1 cellular context compared by ENCODE assay signal in the genomic region with DNA sequence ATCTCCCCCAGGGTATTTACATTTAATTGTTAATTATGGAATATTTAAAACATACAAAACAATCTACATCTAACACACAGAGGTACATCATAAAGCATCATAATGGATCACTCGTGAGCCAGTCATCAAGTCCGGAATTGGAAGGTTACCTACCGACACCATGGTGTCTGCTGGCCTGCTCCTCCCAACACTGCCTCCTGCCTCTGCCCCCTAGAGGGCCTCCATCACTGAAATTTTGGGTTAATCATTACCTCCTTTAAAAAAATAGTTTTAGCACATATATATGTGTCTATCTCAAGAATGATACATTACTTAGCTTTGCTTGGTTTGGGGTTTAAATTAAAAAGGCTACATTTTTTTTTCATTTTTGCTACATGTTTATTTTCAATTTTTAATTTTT.
TF ChIP-seq lines count a peak whose summit lies in the region.

No MANE protein-coding gene starts in this region.

TF ChIP-seq in HepG2, 621 proteins besides CTCF, POLR2A, EP300 and RAD21 (continued from another document):
- TF ChIP-seq, protein P1, sequence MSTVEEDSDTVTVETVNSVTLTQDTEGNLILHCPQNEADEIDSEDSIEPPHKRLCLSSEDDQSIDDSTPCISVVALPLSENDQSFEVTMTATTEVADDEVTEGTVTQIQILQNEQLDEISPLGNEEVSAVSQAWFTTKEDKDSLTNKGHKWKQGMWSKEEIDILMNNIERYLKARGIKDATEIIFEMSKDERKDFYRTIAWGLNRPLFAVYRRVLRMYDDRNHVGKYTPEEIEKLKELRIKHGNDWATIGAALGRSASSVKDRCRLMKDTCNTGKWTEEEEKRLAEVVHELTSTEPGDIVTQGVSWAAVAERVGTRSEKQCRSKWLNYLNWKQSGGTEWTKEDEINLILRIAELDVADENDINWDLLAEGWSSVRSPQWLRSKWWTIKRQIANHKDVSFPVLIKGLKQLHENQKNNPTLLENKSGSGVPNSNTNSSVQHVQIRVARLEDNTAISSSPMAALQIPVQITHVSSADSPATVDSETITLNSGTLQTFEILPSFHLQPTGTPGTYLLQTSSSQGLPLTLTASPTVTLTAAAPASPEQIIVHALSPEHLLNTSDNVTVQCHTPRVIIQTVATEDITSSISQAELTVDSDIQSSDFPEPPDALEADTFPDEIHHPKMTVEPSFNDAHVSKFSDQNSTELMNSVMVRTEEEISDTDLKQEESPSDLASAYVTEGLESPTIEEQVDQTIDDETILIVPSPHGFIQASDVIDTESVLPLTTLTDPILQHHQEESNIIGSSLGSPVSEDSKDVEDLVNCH (CRISPR knock-in tag; IDR thresholded peaks at IDR 0.05): no peak
- TF ChIP-seq HOXA3 (CRISPR knock-in tag; IDR thresholded peaks at IDR 0.05) (no peak), ZNF335 (CRISPR knock-in tag; IDR thresholded peaks at IDR 0.05) (no peak)
